In genomic region chrX:100721328-100721727, GRCh38 we compare ENCODE assay signal across 19 cellular contexts. TPM values are rescaled to one million over a fixed set of nuclear protein-coding genes. Genes with fewer than 3 reads are reported as not detected.
DNase-seq lines count a peak whose midpoint lies in the region; ATAC-seq, FAIRE-seq and TF ChIP-seq lines count a peak whose summit lies in the region.
"Had no signal": no experiment of that assay in that cellular context is flagged by ENCODE, and none has a peak within 500 bp of the region (broad histone marks: within the 10 kb centered on the region; RNA-seq: fewer than 3 reads in every experiment).

No MANE protein-coding gene starts in this region.

- H2AFZ ChIP-seq in astrocyte (ENCODE audit: low read depth, low read length): no peak overlapping the region

- H3K4me2 ChIP-seq in astrocyte (ENCODE audit: low read length): no peak overlapping the region

- no peaks in the 10 kb centered on the region for H3K79me2 ChIP-seq in astrocyte (ENCODE audit: insufficient read depth, low read length)

- H3K9me3 Mint-ChIP-seq in astrocyte (ENCODE audit: unreplicated experiment): peaks cover 2% of the 10 kb centered on the region

- no peak overlapping the region for H3K27ac Mint-ChIP-seq in astrocyte (ENCODE audit: unreplicated experiment)
- H3K27ac Mint-ChIP-seq: CD4-positive, alpha-beta memory T cell had no signal

- no peaks in the 10 kb centered on the region for H3K27me3 Mint-ChIP-seq in astrocyte (ENCODE audit: low read depth, unreplicated experiment)

- H3K9me3 ChIP-seq in astrocyte (ENCODE audit: insufficient read depth, low read depth, low read length) (no peaks in the 10 kb centered on the region), mucosa of descending colon (no peaks in the 10 kb centered on the region), SJCRH30 (replicated peaks) (no peaks in the 10 kb centered on the region)
- H3K9me3 ChIP-seq: HAP-1 had no signal

- H3K9ac ChIP-seq in astrocyte (ENCODE audit: low read length): no peak overlapping the region

- TF ChIP-seq POLR2A in lower leg skin (IDR thresholded peaks at IDR 0.05): no peak

- ATAC-seq in mucosa of descending colon (peak; percentile 92), HG03175 (IDR thresholded peaks at IDR 0.05; ENCODE audit: unreplicated experiment) (no peak)
- ATAC-seq: GM12878 had no signal

- DNase-seq in DMS53 (lab: John Stamatoyannopoulos, UW) (peak; percentile 46), NCI-H226 (peak; percentile 15), astrocyte (ENCODE audit: low read depth) (no peak), mucosa of descending colon (peak in 1 of 3 donors; percentile 9), NCI-H2196 treated with DMSO at 0.1 percent for 48 hours (lab: John Stamatoyannopoulos, UW; ENCODE audit: unreplicated experiment) (no peak), lower leg skin (ENCODE audit: low spot score in 2 of 2) (no peak), SJCRH30 (no peak)
- DNase-seq: AML-193; CD4-positive, alpha-beta memory T cell; DMS153; DND-41; EL had no signal

- peak; percentile 55 for FAIRE-seq in astrocyte (lab: Jason Lieb, UNC)
- FAIRE-seq: A204.1, GM12878, GM19239 had no signal

- H3K27ac ChIP-seq in astrocyte (ENCODE audit: low read depth, low read length) (no peak overlapping the region), SJCRH30 (no peak overlapping the region)
- H3K27ac ChIP-seq: C4-2B, HL-60 had no signal

- TF ChIP-seq CTCF in astrocyte (IDR thresholded peaks at IDR 0.05; ENCODE audit: insufficient read depth, low read depth, low read length): no peak
- no peak for TF ChIP-seq CTCF in mucosa of descending colon (IDR thresholded peaks at IDR 0.05)
- TF ChIP-seq CTCF in lower leg skin (IDR thresholded peaks at IDR 0.05): no peak

- intact Hi-C loops in mucosa of descending colon (cut with DNase I, micrococcal nuclease) (no loop called here), lower leg skin (cut with DNase I; ENCODE audit: low total_unique reads) (no loop called here)

- H3K4me1 ChIP-seq in astrocyte (ENCODE audit: insufficient read depth, low read length) (no peaks in the 10 kb centered on the region), mucosa of descending colon (ENCODE audit: low read depth) (no peaks in the 10 kb centered on the region), SJCRH30 (no peaks in the 10 kb centered on the region)

- H3K27me3 ChIP-seq in astrocyte (ENCODE audit: insufficient read depth, low read length) (no peaks in the 10 kb centered on the region), SJCRH30 (no peaks in the 10 kb centered on the region)

- H3K36me3 ChIP-seq in astrocyte (ENCODE audit: insufficient read depth, low read length) (no peaks in the 10 kb centered on the region), mucosa of descending colon (ENCODE audit: low read depth) (no peaks in the 10 kb centered on the region), SJCRH30 (no peaks in the 10 kb centered on the region)
- H3K36me3 ChIP-seq: HAP-1 had no signal

- no peaks in the 10 kb centered on the region for H3K36me3 Mint-ChIP-seq in astrocyte (ENCODE audit: low read depth, unreplicated experiment)
- H3K36me3 Mint-ChIP-seq: CD4-positive, alpha-beta memory T cell had no signal

- no peaks in the 10 kb centered on the region for H3K4me1 Mint-ChIP-seq in astrocyte (ENCODE audit: low read depth, unreplicated experiment)
- H3K4me1 Mint-ChIP-seq: CD4-positive, alpha-beta memory T cell had no signal

- no peak overlapping the region for H3K4me3 ChIP-seq in astrocyte (ENCODE audit: insufficient read depth, low read depth, low read length)
- H3K4me3 ChIP-seq in mucosa of descending colon: no peak overlapping the region
- H3K4me3 ChIP-seq in lower leg skin (ENCODE audit: low read depth, poor library complexity, severe bottlenecking): no peak overlapping the region
- H3K4me3 ChIP-seq in SJCRH30: no peak overlapping the region
- H3K4me3 ChIP-seq: GM12878, HAP-1 had no signal

- H3K4me3 Mint-ChIP-seq in astrocyte (ENCODE audit: unreplicated experiment): no peak overlapping the region
- H3K4me3 Mint-ChIP-seq: CD4-positive, alpha-beta memory T cell had no signal

- H4K20me1 ChIP-seq in astrocyte (ENCODE audit: insufficient read depth, low read length): no peaks in the 10 kb centered on the region

RNA-seq across cellular contexts. Expression of gene SYTL4, which starts 10.6 kb away (rescaled TPM):
- total RNA-seq in astrocyte (3.3 and 4.1 TPM in 2 replicates), mucosa of descending colon (10 to 100 TPM; 35.7 to 47.1 (median 44.3) TPM), lower leg skin (1 to 10 TPM; 1.7 to 6.4 (median 4.0) TPM)
- not detected in 2 replicates for total RNA-seq in SJCRH30 (2014; rRNA removed; shearing (Covaris generic))
- total RNA-seq: CD4-positive, alpha-beta memory T cell had no signal

Comparison
In these comparisons a context has a peak if more than half of its experiments do, and no peak if none do; other contexts are left out.
1. DNase-seq: peak in DMS53 (single experiment) and NCI-H226 (single experiment); none in astrocyte (single experiment), NCI-H2196 treated with DMSO at 0.1 percent for 48 hours (single experiment), lower leg skin (0 of 2) and SJCRH30 (0 of 2).